Comparison of ENCODE assay signal across 8 cellular contexts in the genomic region with DNA sequence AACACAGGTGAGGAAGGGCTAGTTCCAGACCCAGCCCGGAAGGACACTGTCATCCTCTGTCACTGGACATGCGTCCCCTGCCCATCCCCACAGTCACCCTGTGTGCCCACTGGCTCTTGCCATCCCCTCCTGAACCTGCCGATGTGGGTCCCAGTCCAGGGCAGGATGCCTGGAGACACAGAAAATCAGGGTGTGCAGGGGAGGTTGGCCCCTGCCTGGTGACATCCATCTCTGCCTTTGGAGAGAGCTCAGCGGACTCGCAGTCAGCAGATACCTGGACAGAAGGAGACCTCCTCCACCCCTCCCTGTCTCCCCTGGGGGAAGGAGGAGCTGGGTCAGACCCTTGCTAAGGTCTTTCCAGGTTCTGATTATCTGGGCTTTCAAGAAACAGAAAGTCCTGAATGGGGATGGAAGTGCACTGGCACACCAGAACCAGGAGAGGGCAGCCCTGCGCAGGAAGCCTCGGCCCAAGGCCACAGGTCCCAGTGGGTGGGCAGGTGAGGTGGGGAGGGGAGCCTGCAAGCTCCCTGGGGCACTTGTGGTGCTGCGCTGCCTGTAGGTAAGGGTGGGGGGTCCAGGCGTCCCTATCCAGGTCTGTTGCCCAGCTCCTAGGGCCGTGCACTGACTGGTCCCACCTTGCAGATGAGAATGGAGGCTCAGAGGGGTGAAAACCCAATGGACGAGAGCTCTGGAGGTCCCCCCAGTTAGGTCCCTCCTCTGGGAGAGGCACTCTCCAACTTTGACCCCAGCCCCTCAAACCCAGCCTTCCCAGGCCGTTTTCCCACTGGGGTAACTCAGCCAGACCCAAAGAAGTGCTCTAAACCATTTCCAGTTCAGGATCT. TPM values are rescaled to one million over a fixed set of nuclear protein-coding genes. Genes with fewer than 3 reads are reported as not detected.
DNase-seq lines count a peak whose midpoint lies in the region; ATAC-seq, FAIRE-seq and TF ChIP-seq lines count a peak whose summit lies in the region.

No MANE protein-coding gene starts in this region.

- POLR2A ChIA-PET in activated CD4-positive, alpha-beta memory T cell treated with anti-CD3 and anti-CD28 coated beads for 36 hours (lab: Charles Lee): no interaction called here

- no peak overlapping the region for H3K27ac ChIP-seq in pancreas

- H3K36me3 Mint-ChIP-seq in activated CD4-positive, alpha-beta memory T cell treated with anti-CD3 and anti-CD28 coated beads for 36 hours: no peaks in the 10 kb centered on the region

- no peaks in the 10 kb centered on the region for H3K4me1 ChIP-seq in pancreas

- no peaks in the 10 kb centered on the region for H3K27me3 ChIP-seq in pancreas

- H3K9me3 ChIP-seq in pancreas: no peaks in the 10 kb centered on the region

- H3K4me3 ChIP-seq in fibroblast of mammary gland (ENCODE audit: control insufficient read depth, low read depth, low read length) (no peak overlapping the region), pancreas (no peak overlapping the region)

- no peak overlapping the region for H3K4me3 Mint-ChIP-seq in activated CD4-positive, alpha-beta memory T cell treated with anti-CD3 and anti-CD28 coated beads for 36 hours

- H3K4me1 Mint-ChIP-seq in activated CD4-positive, alpha-beta memory T cell treated with anti-CD3 and anti-CD28 coated beads for 36 hours (ENCODE audit: low read depth): no peaks in the 10 kb centered on the region

- WGBS in pancreas, 2 donors: 19% methylated on average over 12 of the region's 12 CpGs

- no peak for FAIRE-seq in pancreas (lab: Jason Lieb, UNC)

- H3K9me3 Mint-ChIP-seq in activated CD4-positive, alpha-beta memory T cell treated with anti-CD3 and anti-CD28 coated beads for 36 hours: peaks cover 7% of the 10 kb centered on the region

- H3K27me3 Mint-ChIP-seq in activated CD4-positive, alpha-beta memory T cell treated with anti-CD3 and anti-CD28 coated beads for 36 hours: peaks cover 11% of the 10 kb centered on the region

- intact Hi-C loops in activated CD4-positive, alpha-beta memory T cell treated with anti-CD3 and anti-CD28 coated beads for 36 hours (cut with micrococcal nuclease): loop anchor here (1.0 kb wide), 1 partner anchor 288 kb away; no protein-coding TSS in a partner anchor
- intact Hi-C loops in pancreas (cut with DNase I): loop anchor here (5.0 to 10.0 kb wide), 3 partner anchors 85 to 1115 kb away; no protein-coding TSS in a partner anchor

- ATAC-seq in pancreas (peak in 3 of 4 donors; percentile 80 to 86 (median 82)), GM19023 (IDR thresholded peaks at IDR 0.05; ENCODE audit: unreplicated experiment) (no peak)

- H3K27ac Mint-ChIP-seq in activated CD4-positive, alpha-beta memory T cell treated with anti-CD3 and anti-CD28 coated beads for 36 hours: no peak overlapping the region

- DNase-seq in NCI-H1436 (lab: John Stamatoyannopoulos, UW): peak; percentile 0
- DNase-seq in NCI-H1436 treated with DMSO at 0.1 percent for 48 hours (lab: John Stamatoyannopoulos, UW): no peak
- DNase-seq in LoVo (ENCODE audit: low spot score): peak; percentile 20
- peak; percentile 45 for DNase-seq in activated CD4-positive, alpha-beta memory T cell treated with anti-CD3 and anti-CD28 coated beads for 36 hours
- peak; percentile 28 for DNase-seq in fibroblast of mammary gland (ENCODE audit: low read depth)
- DNase-seq in pancreas: peak in 4 of 6 donors; percentile 15 to 74 (median 58)
- DNase-seq in NK-92 (lab: John Stamatoyannopoulos, UW; ENCODE audit: unreplicated experiment): no peak

- H3K36me3 ChIP-seq in pancreas: no peaks in the 10 kb centered on the region

- TF ChIP-seq CTCF in fibroblast of mammary gland (conservative IDR thresholded peaks at IDR 0.05; ENCODE audit: control insufficient read depth, insufficient read depth, low read depth, low read length) (peak; percentile 80), pancreas (IDR thresholded peaks at IDR 0.05) (peak; percentile 27 to 52 (median 49))

- CTCF ChIA-PET in activated CD4-positive, alpha-beta memory T cell treated with anti-CD3 and anti-CD28 coated beads for 36 hours (lab: Charles Lee): interaction anchor here (0.7 to 1.5 kb wide), 5 partner anchors 20 to 91 kb away, joined by 3 to 6 read pairs (median 4); no protein-coding TSS in a partner anchor

RNA-seq across cellular contexts. Expression of gene OTOS, which starts 9.7 kb away (rescaled TPM):
- not detected for total RNA-seq in activated CD4-positive, alpha-beta memory T cell treated with anti-CD3 and anti-CD28 coated beads for 36 hours
- not detected for total RNA-seq in pancreas
- polyA plus RNA-seq in pancreas: not detected

RNA-seq across cellular contexts. Expression of gene COPS9, which starts 14.1 kb away (rescaled TPM):
- total RNA-seq in activated CD4-positive, alpha-beta memory T cell treated with anti-CD3 and anti-CD28 coated beads for 36 hours: 10 to 100 TPM; 85.2 to 99.9 TPM
- total RNA-seq in pancreas: 10 to 100 TPM; 52.8 to 64.3 (median 56.1) TPM
- polyA plus RNA-seq in pancreas: 100 to 1,000 TPM; 199 to 210 TPM

Comparison
In these comparisons a context has a peak if more than half of its experiments do, and no peak if none do; other contexts are left out.
1. DNase-seq: peak in NCI-H1436 (single experiment), LoVo (single experiment), activated CD4-positive, alpha-beta memory T cell treated with anti-CD3 and anti-CD28 coated beads for 36 hours (single experiment), fibroblast of mammary gland (single experiment) and pancreas (4 of 6); none in NCI-H1436 treated with DMSO at 0.1 percent for 48 hours (single experiment) and NK-92 (single experiment).